20 cellular contexts compared by ENCODE assay signal in genomic region chr10:22662693-22663330, GRCh38. TPM values are rescaled to one million over a fixed set of nuclear protein-coding genes. Genes with fewer than 3 reads are reported as not detected.
DNase-seq lines count a peak whose midpoint lies in the region; ATAC-seq, FAIRE-seq and TF ChIP-seq lines count a peak whose summit lies in the region.
"Had no signal": no experiment of that assay in that cellular context is flagged by ENCODE, and none has a peak within 500 bp of the region (broad histone marks: within the 10 kb centered on the region; RNA-seq: fewer than 3 reads in every experiment).

No MANE protein-coding gene starts in this region.

- H3K27me3 ChIP-seq in small intestine (ENCODE audit: control insufficient read depth in 2 of 2, insufficient read depth in 2 of 2, low read length in 2 of 2): no peaks in the 10 kb centered on the region
- H3K27me3 ChIP-seq: gastroesophageal sphincter had no signal

- FAIRE-seq in small intestine (lab: Jason Lieb, UNC): no peak
- FAIRE-seq: bronchial epithelial cell, HTR-8/SVneo had no signal

- H3K4me3 ChIP-seq in small intestine (ENCODE audit: low read depth in 1 of 2, low read length in 2 of 2): no peak overlapping the region
- H3K4me3 ChIP-seq: gastroesophageal sphincter, lower lobe of right lung, prostate gland, smooth muscle cell had no signal

- no peaks in the 10 kb centered on the region for H3K36me3 ChIP-seq in small intestine (ENCODE audit: control insufficient read depth in 2 of 2, insufficient read depth in 2 of 2, low read length in 2 of 2)
- H3K36me3 ChIP-seq: gastroesophageal sphincter, lower lobe of right lung, prostate gland had no signal

- no peak for ATAC-seq in activated naive CD8-positive, alpha-beta T cell treated with anti-CD3 and anti-CD28 coated beads, Interleukin-2, amount 50 U/mL, for 24 hours
- ATAC-seq in natural killer cell: no peak
- no peak for ATAC-seq in GM19467 (IDR thresholded peaks at IDR 0.05; ENCODE audit: unreplicated experiment)
- ATAC-seq: gastroesophageal sphincter, lower lobe of right lung had no signal

- intact Hi-C loops in natural killer cell (cut with micrococcal nuclease): no loop called here

- 54 to 69% (median 54%) methylated on average over 6 of the region's 6 CpGs for WGBS in small intestine, 3 donors

- H3K4me1 ChIP-seq in small intestine (ENCODE audit: control insufficient read depth in 2 of 2, insufficient read depth in 1 of 2, low read depth in 1 of 2, low read length in 1 of 2): peaks cover 0 to 8% of the 10 kb centered on the region in 2 donors
- H3K4me1 ChIP-seq: prostate gland had no signal

- H3K27ac Mint-ChIP-seq in activated naive CD8-positive, alpha-beta T cell treated with anti-CD3 and anti-CD28 coated beads, Interleukin-2, amount 50 U/mL, for 24 hours: peak overlapping the region; percentile 73
- peak overlapping the region; percentile 97 to 99 for H3K27ac Mint-ChIP-seq in natural killer cell
- H3K27ac Mint-ChIP-seq: dendritic cell treated with granulocyte-macrophage colony-stimulating factor and Interleukin-4, amounts not matched to agents 40 ng/mL and 50 ng/mL, for 4 days; H9 had no signal

- H3K4me3 Mint-ChIP-seq in activated naive CD8-positive, alpha-beta T cell treated with anti-CD3 and anti-CD28 coated beads, Interleukin-2, amount 50 U/mL, for 24 hours: no peak overlapping the region
- no peak overlapping the region for H3K4me3 Mint-ChIP-seq in natural killer cell
- H3K4me3 Mint-ChIP-seq: B cell; dendritic cell treated with granulocyte-macrophage colony-stimulating factor and Interleukin-4, amounts not matched to agents 40 ng/mL and 50 ng/mL, for 4 days; H9; naive B cell had no signal

- no peaks in the 10 kb centered on the region for H3K36me3 Mint-ChIP-seq in activated naive CD8-positive, alpha-beta T cell treated with anti-CD3 and anti-CD28 coated beads, Interleukin-2, amount 50 U/mL, for 24 hours (ENCODE audit: low read depth)
- H3K36me3 Mint-ChIP-seq in natural killer cell: no peaks in the 10 kb centered on the region
- H3K36me3 Mint-ChIP-seq: naive B cell had no signal

- H3K9me3 Mint-ChIP-seq in activated naive CD8-positive, alpha-beta T cell treated with anti-CD3 and anti-CD28 coated beads, Interleukin-2, amount 50 U/mL, for 24 hours: no peaks in the 10 kb centered on the region
- no peaks in the 10 kb centered on the region for H3K9me3 Mint-ChIP-seq in natural killer cell
- H3K9me3 Mint-ChIP-seq: dendritic cell treated with granulocyte-macrophage colony-stimulating factor and Interleukin-4, amounts not matched to agents 40 ng/mL and 50 ng/mL, for 4 days; H9; naive B cell had no signal

- DNase-seq in COLO829 (ENCODE audit: low spot score): peak; percentile 44
- DNase-seq in HEK293T (ENCODE audit: extremely low spot score): no peak
- no peak for DNase-seq in activated naive CD8-positive, alpha-beta T cell treated with anti-CD3 and anti-CD28 coated beads, Interleukin-2, amount 50 U/mL, for 24 hours
- no peak for DNase-seq in natural killer cell
- no peak for DNase-seq in CD1c-positive myeloid dendritic cell (ENCODE audit: extremely low spot score)
- DNase-seq in small intestine: no peak
- DNase-seq: H9; lower lobe of right lung; naive B cell; NCI-H1436 treated with DMSO at 0.1 percent for 48 hours; NCI-H446 treated with DMSO at 0.1 percent for 48 hours; stimulated activated CD4-positive, alpha-beta T cell treated with anti-CD3 and anti-CD28 coated beads, Interleukin-4, amount 100 ng/mL, for 4 hours had no signal

- peaks cover 94% of the 10 kb centered on the region for H3K4me1 Mint-ChIP-seq in activated naive CD8-positive, alpha-beta T cell treated with anti-CD3 and anti-CD28 coated beads, Interleukin-2, amount 50 U/mL, for 24 hours
- peaks cover 77 to 82% of the 10 kb centered on the region in 2 donors for H3K4me1 Mint-ChIP-seq in natural killer cell

- TF ChIP-seq CTCF in natural killer cell (IDR thresholded peaks at IDR 0.05): no peak

- no peaks in the 10 kb centered on the region for H3K27me3 Mint-ChIP-seq in activated naive CD8-positive, alpha-beta T cell treated with anti-CD3 and anti-CD28 coated beads, Interleukin-2, amount 50 U/mL, for 24 hours
- H3K27me3 Mint-ChIP-seq in natural killer cell (ENCODE audit: low read depth in 2 of 2): no peaks in the 10 kb centered on the region
- H3K27me3 Mint-ChIP-seq: B cell; dendritic cell treated with granulocyte-macrophage colony-stimulating factor and Interleukin-4, amounts not matched to agents 40 ng/mL and 50 ng/mL, for 4 days; naive B cell had no signal

- no peak overlapping the region for H3K27ac ChIP-seq in small intestine (ENCODE audit: low read depth in 1 of 2, low read length in 1 of 2)
- H3K27ac ChIP-seq: gastroesophageal sphincter, lower lobe of right lung, prostate gland had no signal

- CTCF ChIA-PET in HEK293T (lab: Yijun Ruan, JAX): no interaction called here

- no peaks in the 10 kb centered on the region for H3K9me3 ChIP-seq in small intestine (ENCODE audit: control insufficient read depth, low read depth)
- H3K9me3 ChIP-seq: gastroesophageal sphincter, lower lobe of right lung, prostate gland had no signal

- POLR2A ChIA-PET in HEK293T (lab: Yijun Ruan, JAX): no interaction called here

TF ChIP-seq in HEK293T, 16 proteins besides CTCF, POLR2A, EP300 and RAD21:
- TF ChIP-seq PKNOX1 (IDR thresholded peaks at IDR 0.05) (peak; percentile 6; the same call in 1 of the 2 replicates), TARDBP (IDR thresholded peaks at IDR 0.05) (no peak)

RNA-seq across cellular contexts. Expression of gene PIP4K2A, which starts 51.6 kb away (rescaled TPM):
- total RNA-seq in natural killer cell: 100 to 1,000 TPM; 311 to 423 (median 405) TPM
- 10 to 100 TPM in 1 of 3 donors, 1 to 10 TPM in 2; 4.5 to 11.3 (median 7.7) TPM for polyA plus RNA-seq in small intestine
